ENCODE assay signal across 15 cellular contexts in genomic region chr14:96660667-96661066, GRCh38.
"Had no signal": no experiment of that assay in that cellular context is flagged by ENCODE, and none has a peak within 500 bp of the region (broad histone marks: within the 10 kb centered on the region; RNA-seq: fewer than 3 reads in every experiment).

No MANE protein-coding gene starts in this region.

- H3K9me3 ChIP-seq: prostate gland, vagina had no signal

- H3K27me3 ChIP-seq: tibial nerve, vagina had no signal

- DNase-seq: activated CD4-positive, CD25-positive, alpha-beta regulatory T cell treated with anti-CD3 and anti-CD28 coated beads, Interleukin-2, amount 50 U/mL, for 72 hours; activated effector memory CD4-positive, alpha-beta T cell treated with anti-CD3 and anti-CD28 coated beads, Interleukin-2, amount 50 U/mL, for 16 hours; hippocampal formation; mesenchymal stem cell; occipital lobe; right cardiac atrium; stimulated activated CD4-positive, alpha-beta T cell treated with anti-CD3 and anti-CD28 coated beads, Interleukin-15, amount 100 ng/mL, for 24 hours; stimulated activated CD4-positive, alpha-beta T cell treated with anti-CD3 and anti-CD28 coated beads, Interleukin-4, amount 100 ng/mL, for 1 hour; stimulated activated naive CD4-positive, alpha-beta T cell treated with Interleukin-2 at 50 U/mL for 16 hours; substantia nigra had no signal

- H3K36me3 ChIP-seq: prostate gland, tibial nerve, vagina had no signal

- H3K4me3 ChIP-seq: prostate gland, skin epidermis, tibial nerve, vagina had no signal

- ATAC-seq: activated naive CD4-positive, alpha-beta T cell treated with anti-CD3 and anti-CD28 coated beads, Interleukin-2, amount 50 U/mL, for 72 hours; right cardiac atrium had no signal

- H3K4me1 ChIP-seq: prostate gland, tibial nerve, vagina had no signal

- H3K27ac ChIP-seq: prostate gland, tibial nerve, vagina had no signal
